In the genomic region with DNA sequence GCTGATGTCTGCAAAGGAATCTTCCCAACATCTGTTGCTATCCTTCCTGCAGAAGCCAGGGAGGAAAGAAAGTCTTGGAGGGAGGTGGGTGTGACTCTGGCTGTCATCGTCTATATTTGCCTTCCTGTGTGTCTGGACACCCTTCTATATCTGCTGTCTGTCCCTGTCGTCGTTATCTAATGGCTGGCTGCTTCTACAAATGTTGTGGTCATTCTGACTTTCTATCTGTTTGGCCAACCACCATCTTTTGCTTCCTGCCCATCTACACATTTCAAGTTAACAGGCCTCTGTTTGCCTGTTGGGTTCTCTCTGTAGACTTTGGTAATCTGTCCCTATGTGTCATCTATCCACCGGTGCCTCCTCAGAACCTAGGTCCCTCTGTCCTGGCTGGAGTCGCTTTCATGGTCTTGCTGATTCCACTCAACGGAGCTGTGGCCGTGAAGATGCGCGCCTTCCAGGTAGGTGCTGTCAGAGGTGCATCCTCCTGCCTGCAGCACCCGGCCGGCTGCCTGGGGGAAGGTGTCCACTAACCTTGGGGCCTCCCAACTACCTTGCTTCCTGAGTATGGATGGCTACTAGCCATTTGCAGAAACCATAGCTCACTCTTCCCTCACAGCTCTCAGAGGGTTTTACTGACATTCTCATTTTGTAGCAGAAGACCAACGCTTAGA, we compare ENCODE assay signal across 1 cellular context.
TF ChIP-seq lines count a peak whose summit lies in the region.

No MANE protein-coding gene starts in this region.

TF ChIP-seq in H1, 55 proteins besides CTCF, POLR2A, EP300 and RAD21:
- TF ChIP-seq, protein P1, sequence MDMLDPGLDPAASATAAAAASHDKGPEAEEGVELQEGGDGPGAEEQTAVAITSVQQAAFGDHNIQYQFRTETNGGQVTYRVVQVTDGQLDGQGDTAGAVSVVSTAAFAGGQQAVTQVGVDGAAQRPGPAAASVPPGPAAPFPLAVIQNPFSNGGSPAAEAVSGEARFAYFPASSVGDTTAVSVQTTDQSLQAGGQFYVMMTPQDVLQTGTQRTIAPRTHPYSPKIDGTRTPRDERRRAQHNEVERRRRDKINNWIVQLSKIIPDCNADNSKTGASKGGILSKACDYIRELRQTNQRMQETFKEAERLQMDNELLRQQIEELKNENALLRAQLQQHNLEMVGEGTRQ (IDR thresholded peaks at IDR 0.05; ENCODE audit: low read length): no peak
- TF ChIP-seq TEAD4 (IDR thresholded peaks at IDR 0.05; ENCODE audit: low read depth, low read length) (no peak), CEBPB (IDR thresholded peaks at IDR 0.05; ENCODE audit: low read depth, low read length) (no peak), JUND (IDR thresholded peaks at IDR 0.05; ENCODE audit: low read length) (no peak), ZNF274 (IDR thresholded peaks at IDR 0.05; ENCODE audit: borderline replicate concordance, extremely low read depth, low read length) (no peak), BACH1 (IDR thresholded peaks at IDR 0.05; ENCODE audit: low read length) (no peak), RFX5 (IDR thresholded peaks at IDR 0.05; ENCODE audit: borderline replicate concordance, low read depth, low read length) (no peak), CHD2 (IDR thresholded peaks at IDR 0.05; ENCODE audit: low read length) (no peak), RXRA (IDR thresholded peaks at IDR 0.05; ENCODE audit: insufficient read depth, low read depth, low read length) (no peak), NANOG (IDR thresholded peaks at IDR 0.05; ENCODE audit: insufficient read depth, low read depth, low read length, poor library complexity, severe bottlenecking) (no peak), SP4 (IDR thresholded peaks at IDR 0.05; ENCODE audit: low read length) (no peak), KDM5A (IDR thresholded peaks at IDR 0.05; ENCODE audit: low read length) (no peak), SP1 (IDR thresholded peaks at IDR 0.05; ENCODE audit: low read depth, low read length) (no peak), PHF8 (conservative IDR thresholded peaks at IDR 0.05; ENCODE audit: low read depth, low read length) (no peak), GABPA (IDR thresholded peaks at IDR 0.05; ENCODE audit: borderline replicate concordance, insufficient read depth, low read length) (no peak)
